1 cellular context compared by ENCODE assay signal in the genomic region with DNA sequence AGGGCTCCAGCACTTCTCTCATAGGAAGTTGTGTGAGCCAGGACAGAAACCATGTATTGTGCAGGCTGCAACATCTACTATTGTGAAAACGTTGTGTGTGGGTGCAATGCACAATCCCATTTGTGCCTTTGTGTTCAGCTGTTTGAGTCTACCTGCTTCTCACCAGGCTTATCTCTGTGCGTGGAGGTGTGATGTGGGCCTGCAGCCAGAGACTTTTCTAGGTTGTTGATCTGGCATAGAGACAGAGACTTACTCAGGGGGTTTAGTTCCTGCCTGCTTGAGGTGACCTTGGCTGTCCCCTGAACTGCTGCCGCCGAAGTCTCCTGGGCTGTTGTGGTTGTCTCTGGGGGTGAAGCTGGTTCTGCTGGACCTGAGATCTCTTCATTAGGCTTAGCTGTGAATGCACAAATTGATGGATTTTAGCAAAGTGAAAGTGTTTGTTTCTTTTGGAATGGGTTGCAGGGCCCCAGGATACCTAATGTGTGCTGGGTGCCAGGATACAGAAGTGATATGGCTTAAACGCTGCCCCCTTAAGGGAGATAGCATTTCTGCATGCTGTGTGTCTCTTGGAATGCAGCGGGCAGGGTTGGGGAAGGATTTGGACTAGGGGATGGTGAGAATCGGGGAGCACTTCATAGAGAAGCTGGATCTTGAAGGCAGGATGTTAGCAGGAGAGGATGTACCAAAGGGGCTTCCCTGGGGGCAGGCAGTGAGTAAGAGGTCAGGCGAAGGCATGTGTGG.
TF ChIP-seq lines count a peak whose summit lies in the region.

No MANE protein-coding gene starts in this region.

TF ChIP-seq in WTC11, 78 proteins besides CTCF, POLR2A, EP300 and RAD21:
- TF ChIP-seq, protein P1, sequence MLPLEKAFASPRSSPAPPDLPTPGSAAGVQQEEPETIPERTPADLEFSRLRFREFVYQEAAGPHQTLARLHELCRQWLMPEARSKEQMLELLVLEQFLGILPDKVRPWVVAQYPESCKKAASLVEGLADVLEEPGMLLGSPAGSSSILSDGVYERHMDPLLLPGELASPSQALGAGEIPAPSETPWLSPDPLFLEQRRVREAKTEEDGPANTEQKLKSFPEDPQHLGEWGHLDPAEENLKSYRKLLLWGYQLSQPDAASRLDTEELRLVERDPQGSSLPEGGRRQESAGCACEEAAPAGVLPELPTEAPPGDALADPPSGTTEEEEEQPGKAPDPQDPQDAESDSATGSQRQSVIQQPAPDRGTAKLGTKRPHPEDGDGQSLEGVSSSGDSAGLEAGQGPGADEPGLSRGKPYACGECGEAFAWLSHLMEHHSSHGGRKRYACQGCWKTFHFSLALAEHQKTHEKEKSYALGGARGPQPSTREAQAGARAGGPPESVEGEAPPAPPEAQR (CRISPR knock-in tag; IDR thresholded peaks at IDR 0.05): no peak
- TF ChIP-seq AR (CRISPR knock-in tag; IDR thresholded peaks at IDR 0.05): no peak
- no peak for TF ChIP-seq NR3C1 (CRISPR knock-in tag; conservative IDR thresholded peaks at IDR 0.05; ENCODE audit: low read depth)
- TF ChIP-seq ZBTB21 (CRISPR knock-in tag; IDR thresholded peaks at IDR 0.05; ENCODE audit: borderline replicate concordance): no peak
- TF ChIP-seq ELF4 (CRISPR knock-in tag; IDR thresholded peaks at IDR 0.05; ENCODE audit: low read depth): no peak
- TF ChIP-seq RELA (CRISPR knock-in tag; IDR thresholded peaks at IDR 0.05; ENCODE audit: borderline replicate concordance): no peak
TF ChIP-seq in WTC11: peak in this region for 0.
